In genomic region chr1:16072616-16073484, GRCh38 we compare ENCODE assay signal across 1 cellular context.
TF ChIP-seq lines count a peak whose summit lies in the region.

No MANE protein-coding gene starts in this region.

TF ChIP-seq in H1, 55 proteins besides CTCF, POLR2A, EP300 and RAD21 (continued from another document):
- TF ChIP-seq E2F6 (IDR thresholded peaks at IDR 0.05) (peak; percentile 39; the same call in 1 of the 2 replicates), MAX (IDR thresholded peaks at IDR 0.05) (peak; percentile 76), KDM4A (IDR thresholded peaks at IDR 0.05; ENCODE audit: low read depth, low read length, severe bottlenecking) (peak; percentile 49), ASH2L (IDR thresholded peaks at IDR 0.05; ENCODE audit: low read length) (peak; percentile 37), MAFK (IDR thresholded peaks at IDR 0.05; ENCODE audit: low read depth, low read length) (no peak)
